ENCODE assay signal across 8 cellular contexts in genomic region chr3:172711457-172711800, GRCh38. TPM values are rescaled to one million over a fixed set of nuclear protein-coding genes. Genes with fewer than 3 reads are reported as not detected.
DNase-seq lines count a peak whose midpoint lies in the region; ATAC-seq and TF ChIP-seq lines count a peak whose summit lies in the region.

No MANE protein-coding gene starts in this region.

- H3K4me2 ChIP-seq in mesenchymal stem cell (ENCODE audit: low read length, poor library complexity, severe bottlenecking) = peak overlapping the region; percentile 81

- H3K27ac ChIP-seq in body of pancreas (peak overlapping the region; percentile 83 to 93 (median 90)), mesenchymal stem cell (ENCODE audit: low read length, poor library complexity, severe bottlenecking) (peak overlapping the region; percentile 93)

- intact Hi-C loops in body of pancreas (cut with DNase I) = no loop called here

- H3K23ac ChIP-seq in mesenchymal stem cell (ENCODE audit: low read length in 2 of 2) = no peak overlapping the region

- no peaks in the 10 kb centered on the region for H3K36me3 ChIP-seq in body of pancreas (replicated peaks in 1 of 2; ENCODE audit: insufficient read depth in 1 of 2, low read depth in 2 of 2)
- peaks cover 0 to 2% of the 10 kb centered on the region in 2 experiments for H3K36me3 ChIP-seq in mesenchymal stem cell (ENCODE audit: control insufficient read depth in 1 of 2, insufficient read depth in 2 of 2, low read depth in 1 of 2, low read length in 2 of 2)

- H4K91ac ChIP-seq in mesenchymal stem cell (ENCODE audit: low read length) = no peak overlapping the region

- peak overlapping the region; percentile 83 for H3K27ac Mint-ChIP-seq in activated T-cell treated with anti-CD3 and anti-CD28 coated beads, Interleukin-2, amount 50 U/mL, for 24 hours

- no peak overlapping the region for H3K14ac ChIP-seq in mesenchymal stem cell (ENCODE audit: low read length in 2 of 2)

- no peak overlapping the region for H2BK15ac ChIP-seq in mesenchymal stem cell (ENCODE audit: low read depth, poor library complexity, severe bottlenecking)

- peak overlapping the region; percentile 93 for H3K9ac ChIP-seq in mesenchymal stem cell (ENCODE audit: low read length)

- peak overlapping the region in 1 of 2 experiments; percentile 17 for H3K18ac ChIP-seq in mesenchymal stem cell (ENCODE audit: low read depth in 1 of 2, low read length in 2 of 2)

- H3K27me3 ChIP-seq in body of pancreas (no peaks in the 10 kb centered on the region), mesenchymal stem cell (ENCODE audit: control insufficient read depth in 1 of 2, insufficient read depth in 1 of 2, low read length in 2 of 2) (no peaks in the 10 kb centered on the region)

- H3K4me3 Mint-ChIP-seq in activated T-cell treated with anti-CD3 and anti-CD28 coated beads, Interleukin-2, amount 50 U/mL, for 24 hours = peak overlapping the region; percentile 95

- peak; percentile 2 for ATAC-seq in body of pancreas

- H2AFZ ChIP-seq in mesenchymal stem cell (ENCODE audit: low read depth, low read length) = no peak overlapping the region

- H3K27me3 Mint-ChIP-seq in activated T-cell treated with anti-CD3 and anti-CD28 coated beads, Interleukin-2, amount 50 U/mL, for 24 hours = no peaks in the 10 kb centered on the region

- H4K8ac ChIP-seq in mesenchymal stem cell (ENCODE audit: low read length) = peak overlapping the region; percentile 61

- no peak overlapping the region for H2BK120ac ChIP-seq in mesenchymal stem cell (ENCODE audit: low read depth, low read length)

- TF ChIP-seq CTCF in body of pancreas (IDR thresholded peaks at IDR 0.05) = no peak

- H3K9me3 Mint-ChIP-seq in activated T-cell treated with anti-CD3 and anti-CD28 coated beads, Interleukin-2, amount 50 U/mL, for 24 hours = no peaks in the 10 kb centered on the region

- peaks cover 9% of the 10 kb centered on the region for H3K36me3 Mint-ChIP-seq in activated T-cell treated with anti-CD3 and anti-CD28 coated beads, Interleukin-2, amount 50 U/mL, for 24 hours (ENCODE audit: low read depth)

- H3K4me3 ChIP-seq in body of pancreas = peak overlapping the region in 1 of 2 donors; percentile 81
- H3K4me3 ChIP-seq in mesenchymal stem cell (ENCODE audit: insufficient read depth in 1 of 2, low read depth in 1 of 2, low read length in 2 of 2) = peak overlapping the region in 1 of 2 experiments; percentile 91

- peak overlapping the region; percentile 46 for H2BK5ac ChIP-seq in mesenchymal stem cell (ENCODE audit: low read depth, low read length, poor library complexity, severe bottlenecking)

- peaks cover 2% of the 10 kb centered on the region for H3K79me1 ChIP-seq in mesenchymal stem cell (replicated peaks; ENCODE audit: low read length, poor library complexity, severe bottlenecking)

- DNase-seq in activated T-cell treated with anti-CD3 and anti-CD28 coated beads, Interleukin-2, amount 50 U/mL, for 24 hours = no peak
- DNase-seq in activated T-cell treated with anti-CD3 and anti-CD28 coated beads for 4 hours = no peak
- peak; percentile 84 for DNase-seq in MV-4-11 (lab: John Stamatoyannopoulos, UW)
- DNase-seq in body of pancreas = peak in 3 of 4 donors; percentile 26 to 44 (median 27)
- DNase-seq in mesenchymal stem cell = no peak
- DNase-seq in medulla oblongata (ENCODE audit: extremely low spot score) = no peak
- DNase-seq in NCI-H1417 (lab: John Stamatoyannopoulos, UW) = no peak
- no peak for DNase-seq in NCI-H1930 (lab: John Stamatoyannopoulos, UW)

- H2BK12ac ChIP-seq in mesenchymal stem cell (ENCODE audit: low read length in 2 of 2) = peak overlapping the region in 1 of 2 experiments; percentile 54

- H3K9me3 ChIP-seq in body of pancreas = no peaks in the 10 kb centered on the region
- no peaks in the 10 kb centered on the region for H3K9me3 ChIP-seq in mesenchymal stem cell (ENCODE audit: control insufficient read depth, low read length)

- H3K4me1 Mint-ChIP-seq in activated T-cell treated with anti-CD3 and anti-CD28 coated beads, Interleukin-2, amount 50 U/mL, for 24 hours (ENCODE audit: low read depth) = peaks cover 27% of the 10 kb centered on the region

- TF ChIP-seq POLR2A in body of pancreas (IDR thresholded peaks at IDR 0.05) = no peak

- H3K4me1 ChIP-seq in body of pancreas (peaks cover 18% of the 10 kb centered on the region), mesenchymal stem cell (ENCODE audit: control insufficient read depth, insufficient read depth, low read depth, low read length) (peaks cover 4% of the 10 kb centered on the region)

- H2AK5ac ChIP-seq in mesenchymal stem cell (ENCODE audit: low read length, severe bottlenecking) = no peak overlapping the region

- peak overlapping the region in 1 of 2 experiments; percentile 16 for H3K4ac ChIP-seq in mesenchymal stem cell (ENCODE audit: low read depth in 1 of 2, low read length in 2 of 2)

- 6 to 17% methylated on average over 2 of the region's 2 CpGs for WGBS in body of pancreas, 2 donors
- WGBS in mesenchymal stem cell = 72% methylated on average over 2 of the region's 2 CpGs

RNA-seq across cellular contexts. Expression of gene NCEH1, which starts 0.6 kb away (rescaled TPM):
- 10 to 100 TPM in 1 of 2 donors, 1 to 10 TPM in 1; 6.9 to 10.1 TPM for total RNA-seq in body of pancreas
- polyA plus RNA-seq in mesenchymal stem cell (2013, experiment 1 of 2) = 13.5 TPM
- 13.3 TPM for polyA plus RNA-seq in mesenchymal stem cell (2013, experiment 2 of 2)

RNA-seq across cellular contexts. Expression of gene ECT2, which starts 39.1 kb away (rescaled TPM):
- total RNA-seq in body of pancreas = 1 to 10 TPM in 1 of 2 donors, under 1 TPM in 1; 0.99 to 1.8 TPM
- polyA plus RNA-seq in mesenchymal stem cell (2013, experiment 1 of 2) = 12.9 TPM
- 13.6 TPM for polyA plus RNA-seq in mesenchymal stem cell (2013, experiment 2 of 2)

Comparison
In these comparisons a context has a peak if more than half of its experiments do, and no peak if none do; other contexts are left out.
1. DNase-seq: peak in MV-4-11 (single experiment) and body of pancreas (3 of 4); none in activated T-cell treated with anti-CD3 and anti-CD28 coated beads, Interleukin-2, amount 50 U/mL, for 24 hours (single experiment), activated T-cell treated with anti-CD3 and anti-CD28 coated beads for 4 hours (single experiment), mesenchymal stem cell (single experiment), medulla oblongata (single experiment), NCI-H1417 (0 of 3) and NCI-H1930 (0 of 2).